ENCODE assay signal across 10 cellular contexts in the genomic region with DNA sequence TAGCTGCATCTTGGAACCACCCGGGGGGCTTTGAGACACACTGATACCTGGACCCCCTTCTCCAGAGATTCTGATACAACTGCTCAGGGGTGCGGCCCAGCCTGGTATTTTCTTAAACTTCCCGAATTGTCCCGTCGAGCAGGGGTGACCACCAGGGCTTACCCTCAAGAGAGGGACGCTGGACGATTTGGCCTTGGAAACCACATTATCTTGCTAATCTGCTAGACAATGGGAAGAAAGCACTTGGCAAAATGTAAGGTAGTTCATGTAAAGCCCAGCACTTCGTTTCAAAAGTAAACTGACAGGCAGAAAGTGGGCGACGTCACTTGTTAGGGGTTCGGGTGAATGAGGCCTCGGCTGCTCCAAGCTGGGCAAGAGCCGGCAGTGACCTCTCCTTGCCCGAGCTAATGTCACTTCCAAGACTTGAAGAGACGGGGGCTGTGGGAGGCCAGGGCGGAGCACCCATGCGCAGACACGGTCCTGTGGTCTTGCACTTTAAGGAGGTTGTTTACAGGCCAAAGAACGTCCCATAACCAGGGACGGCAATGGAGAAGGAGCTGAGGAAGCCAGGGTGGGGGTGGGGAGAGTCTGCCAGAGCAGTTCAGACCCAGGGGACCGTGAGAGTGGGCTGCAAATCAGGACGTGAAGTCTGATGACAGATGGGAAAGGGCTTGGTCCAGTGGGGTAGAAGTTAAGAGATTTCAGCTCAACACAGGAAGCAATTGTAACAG.
DNase-seq lines count a peak whose midpoint lies in the region; ATAC-seq and TF ChIP-seq lines count a peak whose summit lies in the region.
"Had no signal": no experiment of that assay in that cellular context is flagged by ENCODE, and none has a peak within 500 bp of the region (broad histone marks: within the 10 kb centered on the region; RNA-seq: fewer than 3 reads in every experiment).

No MANE protein-coding gene starts in this region.

- ATAC-seq in HG03025 (IDR thresholded peaks at IDR 0.05; ENCODE audit: low FRiP score, unreplicated experiment) = no peak

- H3K27me3 ChIP-seq in right atrium auricular region = no peaks in the 10 kb centered on the region
- H3K27me3 ChIP-seq in ascending aorta = no peaks in the 10 kb centered on the region

- no peak overlapping the region for H3K27ac Mint-ChIP-seq in activated T-cell treated with anti-CD3 and anti-CD28 coated beads, Interleukin-2, amount 50 U/mL, for 24 hours

- no peaks in the 10 kb centered on the region for H3K9me3 Mint-ChIP-seq in activated T-cell treated with anti-CD3 and anti-CD28 coated beads, Interleukin-2, amount 50 U/mL, for 24 hours

- intact Hi-C loops in ascending aorta (cut with DNase I) = loop anchor here (5.0 kb wide), 1 partner anchor 62 kb away; no protein-coding TSS in a partner anchor

- peaks cover 43% of the 10 kb centered on the region for H3K27me3 Mint-ChIP-seq in activated T-cell treated with anti-CD3 and anti-CD28 coated beads, Interleukin-2, amount 50 U/mL, for 24 hours

- H3K4me3 ChIP-seq in right atrium auricular region (no peak overlapping the region), ascending aorta (no peak overlapping the region)

- H3K27ac ChIP-seq in right atrium auricular region = peak overlapping the region; percentile 82 to 95
- peak overlapping the region in 1 of 2 donors; percentile 4 for H3K27ac ChIP-seq in ascending aorta

- H3K9me3 ChIP-seq in right atrium auricular region = no peaks in the 10 kb centered on the region
- no peaks in the 10 kb centered on the region for H3K9me3 ChIP-seq in ascending aorta

- H3K36me3 ChIP-seq in right atrium auricular region (no peaks in the 10 kb centered on the region), ascending aorta (no peaks in the 10 kb centered on the region)

- no peaks in the 10 kb centered on the region for H3K36me3 Mint-ChIP-seq in activated T-cell treated with anti-CD3 and anti-CD28 coated beads, Interleukin-2, amount 50 U/mL, for 24 hours (ENCODE audit: low read depth)

- DNase-seq in DMS79 treated with DMSO at 0.1 percent for 48 hours (lab: John Stamatoyannopoulos, UW) (peak; percentile 79), NCI-H82 (lab: John Stamatoyannopoulos, UW) (peak; percentile 91), right atrium auricular region (ENCODE audit: low spot score) (no peak), retina (peak; percentile 81), ascending aorta (ENCODE audit: low spot score in 2 of 2) (no peak)
- no peak for DNase-seq in activated T-cell treated with anti-CD3 and anti-CD28 coated beads, Interleukin-2, amount 50 U/mL, for 24 hours
- DNase-seq in activated effector memory CD4-positive, alpha-beta T cell treated with Interleukin-2 at 50 U/mL for 16 hours = no peak
- DNase-seq: activated naive CD4-positive, alpha-beta T cell treated with anti-CD3 and anti-CD28 coated beads, Interleukin-2, amount 50 U/mL, for 16 hours; RPMI8226 had no signal

- TF ChIP-seq CTCF in right atrium auricular region (IDR thresholded peaks at IDR 0.05) = no peak
- no peak for TF ChIP-seq CTCF in ascending aorta (IDR thresholded peaks at IDR 0.05)

- peaks cover 5% of the 10 kb centered on the region for H3K4me1 Mint-ChIP-seq in activated T-cell treated with anti-CD3 and anti-CD28 coated beads, Interleukin-2, amount 50 U/mL, for 24 hours (ENCODE audit: low read depth)

- peaks cover 0 to 77% of the 10 kb centered on the region in 2 donors for H3K4me1 ChIP-seq in right atrium auricular region
- H3K4me1 ChIP-seq in ascending aorta = peaks cover 10 to 21% of the 10 kb centered on the region in 2 donors

- no peak overlapping the region for H3K4me3 Mint-ChIP-seq in activated T-cell treated with anti-CD3 and anti-CD28 coated beads, Interleukin-2, amount 50 U/mL, for 24 hours

Comparison
In these comparisons a context has a peak if more than half of its experiments do, and no peak if none do; other contexts are left out.
1. DNase-seq: peak in DMS79 treated with DMSO at 0.1 percent for 48 hours (single experiment), NCI-H82 (single experiment) and retina (single experiment); none in right atrium auricular region (single experiment), ascending aorta (0 of 2), activated T-cell treated with anti-CD3 and anti-CD28 coated beads, Interleukin-2, amount 50 U/mL, for 24 hours (single experiment) and activated effector memory CD4-positive, alpha-beta T cell treated with Interleukin-2 at 50 U/mL for 16 hours (single experiment).